8 cellular contexts compared by ENCODE assay signal in genomic region chr11:100827934-100828661, GRCh38.
DNase-seq lines count a peak whose midpoint lies in the region; ATAC-seq and TF ChIP-seq lines count a peak whose summit lies in the region.

No MANE protein-coding gene starts in this region.

- intact Hi-C loops in lower leg skin (cut with DNase I; ENCODE audit: low total_unique reads), result no loop called here

- peak; percentile 92 to 93 for ATAC-seq in stimulated activated naive B cell treated with anti-CD40 and anti-IgM and Interleukin-4, amounts not matched to agents 10 μg/mL and 1 μg/mL and 100 μg/mL, for 72 hours (replicated peaks)

- no peak for TF ChIP-seq POLR2A in lower leg skin (IDR thresholded peaks at IDR 0.05)

- H3K4me3 ChIP-seq in HFF-Myc (replicated peaks; ENCODE audit: low read depth, low read length), result no peak overlapping the region
- no peak overlapping the region for H3K4me3 ChIP-seq in choroid plexus epithelial cell (ENCODE audit: low read depth, low read length)
- H3K4me3 ChIP-seq in lower leg skin (ENCODE audit: low read depth, poor library complexity, severe bottlenecking), result no peak overlapping the region

- DNase-seq in GM13977 (ENCODE audit: low spot score) (no peak), HFF-Myc (ENCODE audit: extremely low read depth, low read depth) (no peak), NCI-H1417 treated with DMSO at 0.1 percent for 48 hours (lab: John Stamatoyannopoulos, UW) (peak; percentile 62), choroid plexus epithelial cell (ENCODE audit: low read depth) (peak; percentile 77), lower leg skin (ENCODE audit: low spot score in 2 of 2) (no peak), NCI-H2029 (lab: John Stamatoyannopoulos, UW) (no peak)
- DNase-seq in stimulated activated naive B cell treated with anti-CD40 and anti-IgM and Interleukin-4, amounts not matched to agents 10 μg/mL and 1 μg/mL and 100 μg/mL, for 72 hours, result peak; percentile 23
- no peak for DNase-seq in stimulated activated CD4-positive, alpha-beta T cell treated with anti-CD3 and anti-CD28 coated beads, Interleukin-12 subunit alpha, Interleukin-12 subunit beta, amount 100 ng/mL, for 4 hours

- H3K4me1 Mint-ChIP-seq in stimulated activated naive B cell treated with anti-CD40 and anti-IgM and Interleukin-4, amounts not matched to agents 10 μg/mL and 1 μg/mL and 100 μg/mL, for 72 hours, result peaks cover 6 to 12% of the 10 kb centered on the region in 2 donors

- H3K27ac Mint-ChIP-seq in stimulated activated naive B cell treated with anti-CD40 and anti-IgM and Interleukin-4, amounts not matched to agents 10 μg/mL and 1 μg/mL and 100 μg/mL, for 72 hours, result peak overlapping the region; percentile 5

- 93 to 100% methylated on average over 1 of the region's 1 CpG for WGBS in lower leg skin, 2 donors

- TF ChIP-seq CTCF in GM13977 (IDR thresholded peaks at IDR 0.05; ENCODE audit: extremely low read depth, insufficient read depth, missing control alignments), result peak; percentile 12
- TF ChIP-seq CTCF in HFF-Myc (IDR thresholded peaks at IDR 0.05; ENCODE audit: low read depth, low read length, missing control alignments), result peak; percentile 21
- TF ChIP-seq CTCF in choroid plexus epithelial cell (conservative IDR thresholded peaks at IDR 0.05; ENCODE audit: low read depth, low read length), result peak; percentile 58
- no peak for TF ChIP-seq CTCF in lower leg skin (IDR thresholded peaks at IDR 0.05)

- H3K36me3 Mint-ChIP-seq in stimulated activated naive B cell treated with anti-CD40 and anti-IgM and Interleukin-4, amounts not matched to agents 10 μg/mL and 1 μg/mL and 100 μg/mL, for 72 hours, result no peaks in the 10 kb centered on the region

- in situ Hi-C loops in GM13977 (cut with MboI; ENCODE audit: low pct_unique_long_range_greater_than_20kb, low sequenced_read_pairs, unreplicated experiment), result no loop called here

- peaks cover 0 to 6% of the 10 kb centered on the region in 2 donors for H3K27me3 Mint-ChIP-seq in stimulated activated naive B cell treated with anti-CD40 and anti-IgM and Interleukin-4, amounts not matched to agents 10 μg/mL and 1 μg/mL and 100 μg/mL, for 72 hours

- no peak overlapping the region for H3K4me3 Mint-ChIP-seq in stimulated activated naive B cell treated with anti-CD40 and anti-IgM and Interleukin-4, amounts not matched to agents 10 μg/mL and 1 μg/mL and 100 μg/mL, for 72 hours

- no peaks in the 10 kb centered on the region for H3K9me3 Mint-ChIP-seq in stimulated activated naive B cell treated with anti-CD40 and anti-IgM and Interleukin-4, amounts not matched to agents 10 μg/mL and 1 μg/mL and 100 μg/mL, for 72 hours

Comparison
In these comparisons a context has a peak if more than half of its experiments do, and no peak if none do; other contexts are left out.
1. DNase-seq: peak in NCI-H1417 treated with DMSO at 0.1 percent for 48 hours (single experiment), choroid plexus epithelial cell (single experiment) and stimulated activated naive B cell treated with anti-CD40 and anti-IgM and Interleukin-4, amounts not matched to agents 10 μg/mL and 1 μg/mL and 100 μg/mL, for 72 hours (single experiment); none in GM13977 (single experiment), HFF-Myc (single experiment), stimulated activated CD4-positive, alpha-beta T cell treated with anti-CD3 and anti-CD28 coated beads, Interleukin-12 subunit alpha, Interleukin-12 subunit beta, amount 100 ng/mL, for 4 hours (single experiment), lower leg skin (0 of 2) and NCI-H2029 (single experiment).
2. CTCF ChIP-seq: peak in GM13977 (single experiment), HFF-Myc (single experiment) and choroid plexus epithelial cell (single experiment); none in lower leg skin (0 of 3).